Comparison of ENCODE assay signal across 19 cellular contexts in genomic region chr16:9908613-9909012, GRCh38.
A peak's percentile ranks its signal among the peaks of the same experiment; 100 is the strongest.
DNase-seq lines count a peak whose midpoint lies in the region; ATAC-seq and TF ChIP-seq lines count a peak whose summit lies in the region.
"Had no signal": no experiment of that assay in that cellular context is flagged by ENCODE, and none has a peak within 500 bp of the region (broad histone marks: within the 10 kb centered on the region; RNA-seq: fewer than 3 reads in every experiment).

No MANE protein-coding gene starts in this region.

- H3K9me3 ChIP-seq in neural progenitor cell (ENCODE audit: low read depth) (no peaks in the 10 kb centered on the region), upper lobe of right lung (no peaks in the 10 kb centered on the region), stomach (no peaks in the 10 kb centered on the region), OCI-LY7 (ENCODE audit: low read length) (no peaks in the 10 kb centered on the region)

- TF ChIP-seq CTCF in neural progenitor cell (IDR thresholded peaks at IDR 0.05) (no peak), upper lobe of right lung (IDR thresholded peaks at IDR 0.05) (no peak), stomach (IDR thresholded peaks at IDR 0.05) (no peak), OCI-LY7 (conservative IDR thresholded peaks at IDR 0.05; ENCODE audit: low read length) (no peak)

- no peak for TF ChIP-seq POLR2A in stomach (IDR thresholded peaks at IDR 0.05)

- H4K20me1 ChIP-seq in neural progenitor cell (ENCODE audit: low read depth): no peaks in the 10 kb centered on the region
- no peaks in the 10 kb centered on the region for H4K20me1 ChIP-seq in OCI-LY7 (ENCODE audit: insufficient read depth, low read length)

- no peak overlapping the region for H3K4me2 ChIP-seq in neural progenitor cell
- no peak overlapping the region for H3K4me2 ChIP-seq in OCI-LY7 (ENCODE audit: low read length)

- no peak overlapping the region for H3K4me3 Mint-ChIP-seq in neural progenitor cell
- H3K4me3 Mint-ChIP-seq: CD8-positive, alpha-beta T cell; T-helper 17 cell had no signal

- H3F3A ChIP-seq in neural progenitor cell (ENCODE audit: low read depth): no peaks in the 10 kb centered on the region

- H3K4me1 ChIP-seq in neural progenitor cell (no peaks in the 10 kb centered on the region), upper lobe of right lung (no peaks in the 10 kb centered on the region), stomach (no peaks in the 10 kb centered on the region), OCI-LY7 (ENCODE audit: insufficient read depth, low read length, poor library complexity, severe bottlenecking) (no peaks in the 10 kb centered on the region)

- H3K9me3 Mint-ChIP-seq in neural progenitor cell: peaks cover 3% of the 10 kb centered on the region

- H2AFZ ChIP-seq in neural progenitor cell (replicated peaks) (no peak overlapping the region), OCI-LY7 (ENCODE audit: low read length) (no peak overlapping the region)

- POLR2A ChIA-PET in OCI-LY7 (lab: Charles Lee): no interaction called here

- no peak overlapping the region for H3K4me3 ChIP-seq in neural progenitor cell
- H3K4me3 ChIP-seq in upper lobe of right lung: no peak overlapping the region
- no peak overlapping the region for H3K4me3 ChIP-seq in stomach
- H3K4me3 ChIP-seq in OCI-LY7 (ENCODE audit: low read depth, low read length, poor library complexity, severe bottlenecking): no peak overlapping the region

- H3K27me3 Mint-ChIP-seq in neural progenitor cell (ENCODE audit: insufficient read depth, low read depth): peaks cover 2% of the 10 kb centered on the region
- H3K27me3 Mint-ChIP-seq: T-helper 17 cell had no signal

- H3K36me3 Mint-ChIP-seq in neural progenitor cell: no peaks in the 10 kb centered on the region
- H3K36me3 Mint-ChIP-seq: CD8-positive, alpha-beta T cell; naive B cell had no signal

- peak overlapping the region; percentile 35 for H3K27ac Mint-ChIP-seq in neural progenitor cell
- H3K27ac Mint-ChIP-seq: CD8-positive, alpha-beta T cell; naive B cell; T-helper 17 cell had no signal

- no peaks in the 10 kb centered on the region for H3K9me2 ChIP-seq in OCI-LY7 (ENCODE audit: insufficient read depth, low read length)

- BruUV-seq in OCI-LY7 (replicated peaks; lab: Mats Ljungman, UMichigan): no TSS peak

- CTCF ChIA-PET in OCI-LY7 (lab: Charles Lee; ENCODE audit: unreplicated experiment): no interaction called here

- intact Hi-C loops in head of caudate nucleus (cut with DNase I): no loop called here
- intact Hi-C loops in upper lobe of right lung (cut with DNase I): no loop called here
- intact Hi-C loops in stomach (cut with DNase I; ENCODE audit: low total_unique reads): no loop called here
- intact Hi-C loops in OCI-LY7 (cut with micrococcal nuclease; ENCODE audit: unreplicated experiment): no loop called here

- no peaks in the 10 kb centered on the region for H3K36me3 ChIP-seq in neural progenitor cell
- H3K36me3 ChIP-seq in upper lobe of right lung: no peaks in the 10 kb centered on the region
- H3K36me3 ChIP-seq in stomach: no peaks in the 10 kb centered on the region
- no peaks in the 10 kb centered on the region for H3K36me3 ChIP-seq in OCI-LY7 (ENCODE audit: insufficient read depth, low read length)

- peak; percentile 3 for DNase-seq in astrocyte of the hippocampus (ENCODE audit: low read depth, low spot score)
- peak in 22 of 42 donors; percentile 10 to 65 (median 20) for DNase-seq in head of caudate nucleus
- DNase-seq in neural progenitor cell (ENCODE audit: low spot score): no peak
- no peak for DNase-seq in upper lobe of right lung
- DNase-seq in stomach: no peak
- no peak for DNase-seq in AML-193 (lab: John Stamatoyannopoulos, UW)
- DNase-seq in OCI-LY7 (ENCODE audit: low spot score): no peak
- DNase-seq: activated CD4-positive, alpha-beta T cell treated with anti-CD3 and anti-CD28 coated beads for 4 hours; activated naive CD4-positive, alpha-beta T cell treated with anti-CD3 and anti-CD28 coated beads, Interleukin-2, amount 50 U/mL, for 16 hours; CD8-positive, alpha-beta T cell; DMS53; effector CD4-positive, alpha-beta T cell; erythroblast; foreskin melanocyte; mesenchymal stem cell; naive B cell; NCI-H1105; stimulated activated CD4-positive, alpha-beta T cell treated with anti-CD3 and anti-CD28 coated beads, Interleukin-1b, Interleukin-23, amount 100 ng/mL, for 48 hours; T-helper 17 cell had no signal

- H3K27ac ChIP-seq in neural progenitor cell (no peak overlapping the region), upper lobe of right lung (no peak overlapping the region), stomach (no peak overlapping the region), OCI-LY7 (ENCODE audit: low read depth, low read length, poor library complexity, severe bottlenecking) (no peak overlapping the region)

- H3K27me3 ChIP-seq in neural progenitor cell (no peaks in the 10 kb centered on the region), upper lobe of right lung (no peaks in the 10 kb centered on the region), stomach (no peaks in the 10 kb centered on the region)

- H3K79me2 ChIP-seq in neural progenitor cell (ENCODE audit: low read depth): no peaks in the 10 kb centered on the region
- H3K79me2 ChIP-seq in OCI-LY7 (ENCODE audit: insufficient read depth, low read depth, low read length): no peaks in the 10 kb centered on the region

- no peak for TF ChIP-seq EP300 in stomach (IDR thresholded peaks at IDR 0.05)

- peaks cover 9% of the 10 kb centered on the region for H3K4me1 Mint-ChIP-seq in neural progenitor cell
- H3K4me1 Mint-ChIP-seq: naive B cell, T-helper 17 cell had no signal

- ATAC-seq in upper lobe of right lung: peak; percentile 47
- ATAC-seq: CD8-positive, alpha-beta T cell; T-helper 17 cell had no signal

- H3K9ac ChIP-seq in neural progenitor cell: no peak overlapping the region

- 32 to 56% (median 48%) methylated on average over 5 of the region's 5 CpGs for WGBS in stomach, 5 donors

Comparison
In these comparisons a context has a peak if more than half of its experiments do, and no peak if none do; other contexts are left out.
1. DNase-seq: peak in astrocyte of the hippocampus (single experiment) and head of caudate nucleus (22 of 42); none in neural progenitor cell (single experiment), upper lobe of right lung (single experiment), stomach (single experiment), AML-193 (0 of 2) and OCI-LY7 (single experiment).